In the genomic region with DNA sequence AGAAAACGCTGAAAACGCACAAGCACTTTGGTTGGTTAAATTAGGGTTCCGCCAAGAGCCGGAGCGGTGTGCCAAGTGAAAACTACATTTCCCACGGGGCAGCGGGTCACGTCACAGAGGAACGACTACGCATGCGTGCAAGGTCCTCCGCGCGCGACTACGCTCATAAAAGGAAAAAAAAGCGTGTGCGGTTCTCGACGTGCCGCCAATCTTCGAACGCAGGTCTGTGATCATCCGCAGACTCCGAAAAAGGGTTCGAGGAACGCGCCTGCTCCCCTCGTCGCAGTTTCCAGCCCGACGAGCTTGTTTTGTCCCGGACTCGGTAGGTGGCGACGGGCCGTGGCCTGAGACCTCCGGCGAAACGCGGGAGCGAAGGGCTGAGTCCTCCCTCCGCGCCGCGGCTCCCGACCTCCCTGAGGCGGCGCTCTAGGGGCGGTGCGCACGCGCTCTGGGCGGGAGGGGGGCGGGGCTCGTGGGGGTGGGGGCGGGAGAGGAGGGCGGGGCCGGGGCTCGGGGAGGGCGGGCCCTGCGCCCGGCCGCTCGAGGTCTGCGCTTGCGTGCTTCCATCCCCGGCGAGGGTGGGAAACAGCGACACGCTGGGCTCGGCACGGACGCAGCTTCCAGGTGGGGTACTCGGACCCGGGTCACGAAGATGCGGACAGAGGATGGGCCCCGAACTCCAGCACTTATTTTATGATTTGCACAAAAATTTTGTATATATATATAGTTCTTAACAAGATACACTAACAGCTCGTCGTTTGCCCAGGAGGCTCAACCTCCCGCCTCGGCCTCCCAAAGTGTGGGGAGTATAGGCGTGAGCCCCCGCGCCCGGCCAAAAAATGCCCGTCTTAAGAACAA, we compare ENCODE assay signal across 1 cellular context.
TF ChIP-seq lines count a peak whose summit lies in the region.

A gene (plus strand): TSS at position 145 of the 858 bp plus-strand sequence. CDS start 27,150 bp downstream, outside the sequence.

TF ChIP-seq in HEK293, 187 proteins besides CTCF, POLR2A, EP300 and RAD21 (continued from another document and continues in another):
- TF ChIP-seq, protein P1, sequence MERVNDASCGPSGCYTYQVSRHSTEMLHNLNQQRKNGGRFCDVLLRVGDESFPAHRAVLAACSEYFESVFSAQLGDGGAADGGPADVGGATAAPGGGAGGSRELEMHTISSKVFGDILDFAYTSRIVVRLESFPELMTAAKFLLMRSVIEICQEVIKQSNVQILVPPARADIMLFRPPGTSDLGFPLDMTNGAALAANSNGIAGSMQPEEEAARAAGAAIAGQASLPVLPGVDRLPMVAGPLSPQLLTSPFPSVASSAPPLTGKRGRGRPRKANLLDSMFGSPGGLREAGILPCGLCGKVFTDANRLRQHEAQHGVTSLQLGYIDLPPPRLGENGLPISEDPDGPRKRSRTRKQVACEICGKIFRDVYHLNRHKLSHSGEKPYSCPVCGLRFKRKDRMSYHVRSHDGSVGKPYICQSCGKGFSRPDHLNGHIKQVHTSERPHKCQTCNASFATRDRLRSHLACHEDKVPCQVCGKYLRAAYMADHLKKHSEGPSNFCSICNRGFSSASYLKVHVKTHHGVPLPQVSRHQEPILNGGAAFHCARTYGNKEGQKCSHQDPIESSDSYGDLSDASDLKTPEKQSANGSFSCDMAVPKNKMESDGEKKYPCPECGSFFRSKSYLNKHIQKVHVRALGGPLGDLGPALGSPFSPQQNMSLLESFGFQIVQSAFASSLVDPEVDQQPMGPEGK (tag by site-specific recombination; IDR thresholded peaks at IDR 0.05) = peak; percentile 29
- no peak for TF ChIP-seq ZNF621 (tag by site-specific recombination; IDR thresholded peaks at IDR 0.05)
- TF ChIP-seq ZNF837 (tag by site-specific recombination; IDR thresholded peaks at IDR 0.05) = no peak
- TF ChIP-seq ZNF112 (tag by site-specific recombination; IDR thresholded peaks at IDR 0.05) = no peak
- TF ChIP-seq, protein P2, sequence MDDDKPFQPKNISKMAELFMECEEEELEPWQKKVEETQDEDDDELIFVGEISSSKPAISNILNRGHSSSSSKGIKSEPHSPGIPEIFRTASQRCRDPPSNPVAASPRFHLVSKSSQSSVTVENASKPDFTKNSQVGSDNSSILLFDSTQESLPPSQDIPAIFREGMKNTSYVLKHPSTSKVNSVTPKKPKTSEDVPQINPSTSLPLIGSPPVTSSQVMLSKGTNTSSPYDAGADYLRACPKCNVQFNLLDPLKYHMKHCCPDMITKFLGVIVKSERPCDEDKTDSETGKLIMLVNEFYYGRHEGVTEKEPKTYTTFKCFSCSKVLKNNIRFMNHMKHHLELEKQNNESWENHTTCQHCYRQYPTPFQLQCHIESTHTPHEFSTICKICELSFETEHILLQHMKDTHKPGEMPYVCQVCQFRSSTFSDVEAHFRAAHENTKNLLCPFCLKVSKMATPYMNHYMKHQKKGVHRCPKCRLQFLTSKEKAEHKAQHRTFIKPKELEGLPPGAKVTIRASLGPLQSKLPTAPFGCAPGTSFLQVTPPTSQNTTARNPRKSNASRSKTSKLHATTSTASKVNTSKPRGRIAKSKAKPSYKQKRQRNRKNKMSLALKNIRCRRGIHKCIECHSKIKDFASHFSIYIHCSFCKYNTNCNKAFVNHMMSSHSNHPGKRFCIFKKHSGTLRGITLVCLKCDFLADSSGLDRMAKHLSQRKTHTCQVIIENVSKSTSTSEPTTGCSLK (tag by site-specific recombination; IDR thresholded peaks at IDR 0.05) = no peak
- TF ChIP-seq ZNF114 (tag by site-specific recombination; IDR thresholded peaks at IDR 0.05) = no peak
- TF ChIP-seq ZNF423 (tag by site-specific recombination; IDR thresholded peaks at IDR 0.05) = no peak
- TF ChIP-seq ZNF16 (tag by site-specific recombination; IDR thresholded peaks at IDR 0.05; ENCODE audit: low read depth) = no peak
- no peak for TF ChIP-seq ZNF416 (tag by site-specific recombination; IDR thresholded peaks at IDR 0.05)
- peak; percentile 45; the same call in 1 of the 2 replicates for TF ChIP-seq ZNF146 (tag by site-specific recombination; IDR thresholded peaks at IDR 0.05)
- TF ChIP-seq ZNF292 (tag by site-specific recombination; IDR thresholded peaks at IDR 0.05; ENCODE audit: borderline replicate concordance, low read depth) = no peak
- peak; percentile 48; the same call in 1 of the 2 replicates for TF ChIP-seq ZBTB7A (tag by site-specific recombination; IDR thresholded peaks at IDR 0.05; ENCODE audit: low read depth)
- TF ChIP-seq ZNF501 (tag by site-specific recombination; IDR thresholded peaks at IDR 0.05) = peak; percentile 84; the same call in 1 of the 2 replicates
- no peak for TF ChIP-seq ZNF747 (tag by site-specific recombination; IDR thresholded peaks at IDR 0.05)
- TF ChIP-seq ZBTB8A (tag by site-specific recombination; IDR thresholded peaks at IDR 0.05) = 0 out of 2 replicates have a peak, but pooled peaks have one; percentile 63
- peak; percentile 92 for TF ChIP-seq ZNF391 (tag by site-specific recombination; IDR thresholded peaks at IDR 0.05; ENCODE audit: borderline replicate concordance, low read depth)
- peak; percentile 93 for TF ChIP-seq ZEB2 (tag by site-specific recombination; IDR thresholded peaks at IDR 0.05)
- 0 out of 2 replicates have a peak, but pooled peaks have one; percentile 37 for TF ChIP-seq TRIM28 (IDR thresholded peaks at IDR 0.05; ENCODE audit: borderline replicate concordance, low read length)
- TF ChIP-seq ZNF529 (tag by site-specific recombination; IDR thresholded peaks at IDR 0.05; ENCODE audit: insufficient replicate concordance) = no peak
- TF ChIP-seq, protein P3, sequence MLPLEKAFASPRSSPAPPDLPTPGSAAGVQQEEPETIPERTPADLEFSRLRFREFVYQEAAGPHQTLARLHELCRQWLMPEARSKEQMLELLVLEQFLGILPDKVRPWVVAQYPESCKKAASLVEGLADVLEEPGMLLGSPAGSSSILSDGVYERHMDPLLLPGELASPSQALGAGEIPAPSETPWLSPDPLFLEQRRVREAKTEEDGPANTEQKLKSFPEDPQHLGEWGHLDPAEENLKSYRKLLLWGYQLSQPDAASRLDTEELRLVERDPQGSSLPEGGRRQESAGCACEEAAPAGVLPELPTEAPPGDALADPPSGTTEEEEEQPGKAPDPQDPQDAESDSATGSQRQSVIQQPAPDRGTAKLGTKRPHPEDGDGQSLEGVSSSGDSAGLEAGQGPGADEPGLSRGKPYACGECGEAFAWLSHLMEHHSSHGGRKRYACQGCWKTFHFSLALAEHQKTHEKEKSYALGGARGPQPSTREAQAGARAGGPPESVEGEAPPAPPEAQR (tag by site-specific recombination; IDR thresholded peaks at IDR 0.05) = no peak
- no peak for TF ChIP-seq ZNF521 (tag by site-specific recombination; IDR thresholded peaks at IDR 0.05)
- no peak for TF ChIP-seq ZNF776 (tag by site-specific recombination; IDR thresholded peaks at IDR 0.05; ENCODE audit: borderline replicate concordance)
- TF ChIP-seq TCF7L2 (IDR thresholded peaks at IDR 0.05; ENCODE audit: borderline replicate concordance, low read depth, low read length) = no peak
- 0 out of 2 replicates have a peak, but pooled peaks have one; percentile 17 for TF ChIP-seq ZSCAN23 (tag by site-specific recombination; IDR thresholded peaks at IDR 0.05)
- no peak for TF ChIP-seq ZNF354C (tag by site-specific recombination; IDR thresholded peaks at IDR 0.05; ENCODE audit: borderline replicate concordance, low read depth)
- TF ChIP-seq, protein P4, sequence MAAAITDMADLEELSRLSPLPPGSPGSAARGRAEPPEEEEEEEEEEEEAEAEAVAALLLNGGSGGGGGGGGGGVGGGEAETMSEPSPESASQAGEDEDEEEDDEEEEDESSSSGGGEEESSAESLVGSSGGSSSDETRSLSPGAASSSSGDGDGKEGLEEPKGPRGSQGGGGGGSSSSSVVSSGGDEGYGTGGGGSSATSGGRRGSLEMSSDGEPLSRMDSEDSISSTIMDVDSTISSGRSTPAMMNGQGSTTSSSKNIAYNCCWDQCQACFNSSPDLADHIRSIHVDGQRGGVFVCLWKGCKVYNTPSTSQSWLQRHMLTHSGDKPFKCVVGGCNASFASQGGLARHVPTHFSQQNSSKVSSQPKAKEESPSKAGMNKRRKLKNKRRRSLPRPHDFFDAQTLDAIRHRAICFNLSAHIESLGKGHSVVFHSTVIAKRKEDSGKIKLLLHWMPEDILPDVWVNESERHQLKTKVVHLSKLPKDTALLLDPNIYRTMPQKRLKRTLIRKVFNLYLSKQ (tag by site-specific recombination; IDR thresholded peaks at IDR 0.05; ENCODE audit: borderline replicate concordance) = 0 out of 2 replicates have a peak, but pooled peaks have one; percentile 28
- TF ChIP-seq ZNF223 (tag by site-specific recombination; IDR thresholded peaks at IDR 0.05) = no peak
- no peak for TF ChIP-seq ZNF510 (tag by site-specific recombination; IDR thresholded peaks at IDR 0.05; ENCODE audit: insufficient replicate concordance)
- no peak for TF ChIP-seq ZNF530 (tag by site-specific recombination; IDR thresholded peaks at IDR 0.05; ENCODE audit: low read depth)
- peak; percentile 65; the same call in 1 of the 2 replicates for TF ChIP-seq ZBTB20 (tag by site-specific recombination; IDR thresholded peaks at IDR 0.05)
- no peak for TF ChIP-seq SETDB1 (IDR thresholded peaks at IDR 0.05; ENCODE audit: insufficient read length, low read length)
- peak; percentile 15; the same call in 1 of the 2 replicates for TF ChIP-seq ZNF140 (tag by site-specific recombination; IDR thresholded peaks at IDR 0.05)
- no peak for TF ChIP-seq EGR2 (tag by site-specific recombination; IDR thresholded peaks at IDR 0.05; ENCODE audit: low read depth)
- no peak for TF ChIP-seq PRDM1 (tag by site-specific recombination; IDR thresholded peaks at IDR 0.05)
- TF ChIP-seq, protein P5, sequence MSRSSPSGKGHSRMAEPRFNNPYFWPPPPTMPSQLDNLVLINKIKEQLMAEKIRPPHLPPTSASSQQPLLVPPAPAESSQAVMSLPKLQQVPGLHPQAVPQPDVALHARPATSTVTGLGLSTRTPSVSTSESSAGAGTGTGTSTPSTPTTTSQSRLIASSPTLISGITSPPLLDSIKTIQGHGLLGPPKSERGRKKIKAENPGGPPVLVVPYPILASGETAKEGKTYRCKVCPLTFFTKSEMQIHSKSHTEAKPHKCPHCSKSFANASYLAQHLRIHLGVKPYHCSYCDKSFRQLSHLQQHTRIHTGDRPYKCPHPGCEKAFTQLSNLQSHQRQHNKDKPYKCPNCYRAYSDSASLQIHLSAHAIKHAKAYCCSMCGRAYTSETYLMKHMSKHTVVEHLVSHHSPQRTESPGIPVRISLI (tag by site-specific recombination; IDR thresholded peaks at IDR 0.05) = peak; percentile 100
- TF ChIP-seq ZNF394 (tag by site-specific recombination; IDR thresholded peaks at IDR 0.05; ENCODE audit: borderline replicate concordance) = peak; percentile 66; the same call in 1 of the 2 replicates
- TF ChIP-seq ZSCAN30 (tag by site-specific recombination; IDR thresholded peaks at IDR 0.05) = peak; percentile 86
- TF ChIP-seq ZNF274 (IDR thresholded peaks at IDR 0.05; ENCODE audit: low read length) = no peak
- no peak for TF ChIP-seq ZNF274 (tag by site-specific recombination; IDR thresholded peaks at IDR 0.05; ENCODE audit: borderline replicate concordance)
- TF ChIP-seq ZNF239 (tag by site-specific recombination; IDR thresholded peaks at IDR 0.05) = no peak
- no peak for TF ChIP-seq ZNF792 (tag by site-specific recombination; IDR thresholded peaks at IDR 0.05)
- TF ChIP-seq ZNF184 (tag by site-specific recombination; IDR thresholded peaks at IDR 0.05) = no peak
- TF ChIP-seq, protein P6, sequence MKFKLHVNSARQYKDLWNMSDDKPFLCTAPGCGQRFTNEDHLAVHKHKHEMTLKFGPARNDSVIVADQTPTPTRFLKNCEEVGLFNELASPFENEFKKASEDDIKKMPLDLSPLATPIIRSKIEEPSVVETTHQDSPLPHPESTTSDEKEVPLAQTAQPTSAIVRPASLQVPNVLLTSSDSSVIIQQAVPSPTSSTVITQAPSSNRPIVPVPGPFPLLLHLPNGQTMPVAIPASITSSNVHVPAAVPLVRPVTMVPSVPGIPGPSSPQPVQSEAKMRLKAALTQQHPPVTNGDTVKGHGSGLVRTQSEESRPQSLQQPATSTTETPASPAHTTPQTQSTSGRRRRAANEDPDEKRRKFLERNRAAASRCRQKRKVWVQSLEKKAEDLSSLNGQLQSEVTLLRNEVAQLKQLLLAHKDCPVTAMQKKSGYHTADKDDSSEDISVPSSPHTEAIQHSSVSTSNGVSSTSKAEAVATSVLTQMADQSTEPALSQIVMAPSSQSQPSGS (tag by site-specific recombination; IDR thresholded peaks at IDR 0.05; ENCODE audit: low read depth) = peak; percentile 20; the same call in 1 of the 2 replicates
- no peak for TF ChIP-seq ZFP41 (tag by site-specific recombination; IDR thresholded peaks at IDR 0.05; ENCODE audit: borderline replicate concordance)
- peak; percentile 76 for TF ChIP-seq SP3 (tag by site-specific recombination; IDR thresholded peaks at IDR 0.05)
- TF ChIP-seq ZNF623 (tag by site-specific recombination; IDR thresholded peaks at IDR 0.05) = peak; percentile 17; the same call in 1 of the 2 replicates
- TF ChIP-seq, protein P7, sequence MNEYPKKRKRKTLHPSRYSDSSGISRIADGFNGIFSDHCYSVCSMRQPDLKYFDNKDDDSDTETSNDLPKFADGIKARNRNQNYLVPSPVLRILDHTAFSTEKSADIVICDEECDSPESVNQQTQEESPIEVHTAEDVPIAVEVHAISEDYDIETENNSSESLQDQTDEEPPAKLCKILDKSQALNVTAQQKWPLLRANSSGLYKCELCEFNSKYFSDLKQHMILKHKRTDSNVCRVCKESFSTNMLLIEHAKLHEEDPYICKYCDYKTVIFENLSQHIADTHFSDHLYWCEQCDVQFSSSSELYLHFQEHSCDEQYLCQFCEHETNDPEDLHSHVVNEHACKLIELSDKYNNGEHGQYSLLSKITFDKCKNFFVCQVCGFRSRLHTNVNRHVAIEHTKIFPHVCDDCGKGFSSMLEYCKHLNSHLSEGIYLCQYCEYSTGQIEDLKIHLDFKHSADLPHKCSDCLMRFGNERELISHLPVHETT (tag by site-specific recombination; IDR thresholded peaks at IDR 0.05) = 0 out of 2 replicates have a peak, but pooled peaks have one; percentile 30
- no peak for TF ChIP-seq ZNF174 (tag by site-specific recombination; IDR thresholded peaks at IDR 0.05)
- TF ChIP-seq, protein P8, sequence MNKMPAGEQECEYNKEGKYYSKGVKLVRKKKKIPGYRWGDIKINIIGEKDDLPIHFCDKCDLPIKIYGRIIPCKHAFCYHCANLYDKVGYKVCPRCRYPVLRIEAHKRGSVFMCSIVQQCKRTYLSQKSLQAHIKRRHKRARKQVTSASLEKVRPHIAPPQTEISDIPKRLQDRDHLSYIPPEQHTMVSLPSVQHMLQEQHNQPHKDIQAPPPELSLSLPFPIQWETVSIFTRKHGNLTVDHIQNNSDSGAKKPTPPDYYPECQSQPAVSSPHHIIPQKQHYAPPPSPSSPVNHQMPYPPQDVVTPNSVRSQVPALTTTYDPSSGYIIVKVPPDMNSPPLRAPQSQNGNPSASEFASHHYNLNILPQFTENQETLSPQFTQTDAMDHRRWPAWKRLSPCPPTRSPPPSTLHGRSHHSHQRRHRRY (tag by site-specific recombination; IDR thresholded peaks at IDR 0.05) = no peak
- no peak for TF ChIP-seq ZNF560 (tag by site-specific recombination; IDR thresholded peaks at IDR 0.05; ENCODE audit: borderline replicate concordance)
- TF ChIP-seq ZNF768 (tag by site-specific recombination; IDR thresholded peaks at IDR 0.05) = no peak
- no peak for TF ChIP-seq ZBTB48 (tag by site-specific recombination; IDR thresholded peaks at IDR 0.05)
